1 cellular context compared by ENCODE assay signal in the genomic region with DNA sequence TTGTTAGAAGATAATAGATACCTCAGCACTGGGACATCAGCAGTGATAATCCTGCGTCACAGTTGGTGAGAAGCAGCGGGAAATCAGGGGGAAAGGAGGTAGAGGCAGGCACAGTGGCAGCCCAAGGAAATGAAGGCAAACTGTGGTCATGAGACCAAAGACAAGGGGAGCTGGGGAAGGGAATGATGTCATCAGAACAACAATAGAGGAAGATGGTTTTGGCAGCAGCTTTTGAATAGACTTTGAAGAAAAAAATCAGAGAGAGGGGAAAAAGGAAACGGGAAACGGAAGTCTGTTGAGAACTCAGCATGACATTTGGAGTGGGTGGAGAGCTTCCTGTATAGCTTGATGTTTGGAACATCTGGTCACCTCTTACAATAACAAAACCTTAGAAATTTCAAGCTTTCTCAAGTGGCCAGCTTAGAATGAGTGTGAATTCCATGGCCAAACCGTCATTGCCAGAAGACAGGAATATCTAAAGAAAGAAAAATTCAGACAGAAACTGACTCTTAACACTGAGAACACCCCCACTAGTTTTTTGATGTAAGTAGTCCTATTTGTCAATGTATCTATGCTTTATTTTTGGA.
A peak's percentile ranks its signal among the peaks of the same experiment; 100 is the strongest.
TF ChIP-seq lines count a peak whose summit lies in the region.

No MANE protein-coding gene starts in this region.

TF ChIP-seq in HEK293, 187 proteins besides CTCF, POLR2A, EP300 and RAD21 (continued from another document and continues in another):
- TF ChIP-seq, protein P1, sequence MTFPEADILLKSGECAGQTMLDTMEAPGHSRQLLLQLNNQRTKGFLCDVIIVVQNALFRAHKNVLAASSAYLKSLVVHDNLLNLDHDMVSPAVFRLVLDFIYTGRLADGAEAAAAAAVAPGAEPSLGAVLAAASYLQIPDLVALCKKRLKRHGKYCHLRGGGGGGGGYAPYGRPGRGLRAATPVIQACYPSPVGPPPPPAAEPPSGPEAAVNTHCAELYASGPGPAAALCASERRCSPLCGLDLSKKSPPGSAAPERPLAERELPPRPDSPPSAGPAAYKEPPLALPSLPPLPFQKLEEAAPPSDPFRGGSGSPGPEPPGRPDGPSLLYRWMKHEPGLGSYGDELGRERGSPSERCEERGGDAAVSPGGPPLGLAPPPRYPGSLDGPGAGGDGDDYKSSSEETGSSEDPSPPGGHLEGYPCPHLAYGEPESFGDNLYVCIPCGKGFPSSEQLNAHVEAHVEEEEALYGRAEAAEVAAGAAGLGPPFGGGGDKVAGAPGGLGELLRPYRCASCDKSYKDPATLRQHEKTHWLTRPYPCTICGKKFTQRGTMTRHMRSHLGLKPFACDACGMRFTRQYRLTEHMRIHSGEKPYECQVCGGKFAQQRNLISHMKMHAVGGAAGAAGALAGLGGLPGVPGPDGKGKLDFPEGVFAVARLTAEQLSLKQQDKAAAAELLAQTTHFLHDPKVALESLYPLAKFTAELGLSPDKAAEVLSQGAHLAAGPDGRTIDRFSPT (tag by site-specific recombination; IDR thresholded peaks at IDR 0.05), result no peak
- TF ChIP-seq ZNF549 (tag by site-specific recombination; IDR thresholded peaks at IDR 0.05) (no peak), ZEB2 (tag by site-specific recombination; IDR thresholded peaks at IDR 0.05) (0 out of 2 replicates have a peak, but pooled peaks have one; percentile 26), GLIS2 (tag by site-specific recombination; IDR thresholded peaks at IDR 0.05) (no peak), ZFP41 (tag by site-specific recombination; IDR thresholded peaks at IDR 0.05; ENCODE audit: borderline replicate concordance) (no peak), ZNF398 (tag by site-specific recombination; IDR thresholded peaks at IDR 0.05) (peak; percentile 46), ZSCAN30 (tag by site-specific recombination; IDR thresholded peaks at IDR 0.05) (no peak), ZBTB44 (tag by site-specific recombination; IDR thresholded peaks at IDR 0.05) (no peak), ZNF514 (tag by site-specific recombination; IDR thresholded peaks at IDR 0.05) (no peak), ZNF768 (tag by site-specific recombination; IDR thresholded peaks at IDR 0.05) (no peak), ZNF610 (tag by site-specific recombination; IDR thresholded peaks at IDR 0.05; ENCODE audit: borderline replicate concordance) (no peak), ZNF426 (tag by site-specific recombination; IDR thresholded peaks at IDR 0.05) (no peak), WT1 (tag by site-specific recombination; IDR thresholded peaks at IDR 0.05) (no peak), PRDM1 (tag by site-specific recombination; IDR thresholded peaks at IDR 0.05) (peak; percentile 69; the same call in 1 of the 2 replicates), ZNF155 (tag by site-specific recombination; IDR thresholded peaks at IDR 0.05) (no peak), ZNF112 (tag by site-specific recombination; IDR thresholded peaks at IDR 0.05) (no peak), ZFHX2 (tag by site-specific recombination; conservative IDR thresholded peaks at IDR 0.05) (no peak), RBAK (tag by site-specific recombination; IDR thresholded peaks at IDR 0.05) (no peak), ZNF692 (tag by site-specific recombination; IDR thresholded peaks at IDR 0.05) (0 out of 2 replicates have a peak, but pooled peaks have one; percentile 16), ZNF350 (tag by site-specific recombination; IDR thresholded peaks at IDR 0.05) (no peak), ZNF354C (tag by site-specific recombination; IDR thresholded peaks at IDR 0.05; ENCODE audit: borderline replicate concordance, low read depth) (no peak), GLI4 (tag by site-specific recombination; IDR thresholded peaks at IDR 0.05) (no peak), KLF1 (tag by site-specific recombination; IDR thresholded peaks at IDR 0.05) (no peak), TCF7L2 (IDR thresholded peaks at IDR 0.05; ENCODE audit: borderline replicate concordance, low read depth, low read length) (no peak), EGR2 (tag by site-specific recombination; IDR thresholded peaks at IDR 0.05; ENCODE audit: low read depth) (no peak), ZNF785 (tag by site-specific recombination; IDR thresholded peaks at IDR 0.05) (no peak), ZNF701 (tag by site-specific recombination; IDR thresholded peaks at IDR 0.05) (no peak), BCL6B (tag by site-specific recombination; IDR thresholded peaks at IDR 0.05) (peak; percentile 26; the same call in 1 of the 2 replicates), ZFP3 (tag by site-specific recombination; IDR thresholded peaks at IDR 0.05; ENCODE audit: low read depth) (no peak)
- TF ChIP-seq, protein P2, sequence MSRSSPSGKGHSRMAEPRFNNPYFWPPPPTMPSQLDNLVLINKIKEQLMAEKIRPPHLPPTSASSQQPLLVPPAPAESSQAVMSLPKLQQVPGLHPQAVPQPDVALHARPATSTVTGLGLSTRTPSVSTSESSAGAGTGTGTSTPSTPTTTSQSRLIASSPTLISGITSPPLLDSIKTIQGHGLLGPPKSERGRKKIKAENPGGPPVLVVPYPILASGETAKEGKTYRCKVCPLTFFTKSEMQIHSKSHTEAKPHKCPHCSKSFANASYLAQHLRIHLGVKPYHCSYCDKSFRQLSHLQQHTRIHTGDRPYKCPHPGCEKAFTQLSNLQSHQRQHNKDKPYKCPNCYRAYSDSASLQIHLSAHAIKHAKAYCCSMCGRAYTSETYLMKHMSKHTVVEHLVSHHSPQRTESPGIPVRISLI (tag by site-specific recombination; IDR thresholded peaks at IDR 0.05), result 0 out of 2 replicates have a peak, but pooled peaks have one; percentile 57
- TF ChIP-seq, protein P3, sequence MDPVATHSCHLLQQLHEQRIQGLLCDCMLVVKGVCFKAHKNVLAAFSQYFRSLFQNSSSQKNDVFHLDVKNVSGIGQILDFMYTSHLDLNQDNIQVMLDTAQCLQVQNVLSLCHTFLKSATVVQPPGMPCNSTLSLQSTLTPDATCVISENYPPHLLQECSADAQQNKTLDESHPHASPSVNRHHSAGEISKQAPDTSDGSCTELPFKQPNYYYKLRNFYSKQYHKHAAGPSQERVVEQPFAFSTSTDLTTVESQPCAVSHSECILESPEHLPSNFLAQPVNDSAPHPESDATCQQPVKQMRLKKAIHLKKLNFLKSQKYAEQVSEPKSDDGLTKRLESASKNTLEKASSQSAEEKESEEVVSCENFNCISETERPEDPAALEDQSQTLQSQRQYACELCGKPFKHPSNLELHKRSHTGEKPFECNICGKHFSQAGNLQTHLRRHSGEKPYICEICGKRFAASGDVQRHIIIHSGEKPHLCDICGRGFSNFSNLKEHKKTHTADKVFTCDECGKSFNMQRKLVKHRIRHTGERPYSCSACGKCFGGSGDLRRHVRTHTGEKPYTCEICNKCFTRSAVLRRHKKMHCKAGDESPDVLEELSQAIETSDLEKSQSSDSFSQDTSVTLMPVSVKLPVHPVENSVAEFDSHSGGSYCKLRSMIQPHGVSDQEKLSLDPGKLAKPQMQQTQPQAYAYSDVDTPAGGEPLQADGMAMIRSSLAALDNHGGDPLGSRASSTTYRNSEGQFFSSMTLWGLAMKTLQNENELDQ (tag by site-specific recombination; IDR thresholded peaks at IDR 0.05; ENCODE audit: low read depth), result no peak
- TF ChIP-seq, protein P4, sequence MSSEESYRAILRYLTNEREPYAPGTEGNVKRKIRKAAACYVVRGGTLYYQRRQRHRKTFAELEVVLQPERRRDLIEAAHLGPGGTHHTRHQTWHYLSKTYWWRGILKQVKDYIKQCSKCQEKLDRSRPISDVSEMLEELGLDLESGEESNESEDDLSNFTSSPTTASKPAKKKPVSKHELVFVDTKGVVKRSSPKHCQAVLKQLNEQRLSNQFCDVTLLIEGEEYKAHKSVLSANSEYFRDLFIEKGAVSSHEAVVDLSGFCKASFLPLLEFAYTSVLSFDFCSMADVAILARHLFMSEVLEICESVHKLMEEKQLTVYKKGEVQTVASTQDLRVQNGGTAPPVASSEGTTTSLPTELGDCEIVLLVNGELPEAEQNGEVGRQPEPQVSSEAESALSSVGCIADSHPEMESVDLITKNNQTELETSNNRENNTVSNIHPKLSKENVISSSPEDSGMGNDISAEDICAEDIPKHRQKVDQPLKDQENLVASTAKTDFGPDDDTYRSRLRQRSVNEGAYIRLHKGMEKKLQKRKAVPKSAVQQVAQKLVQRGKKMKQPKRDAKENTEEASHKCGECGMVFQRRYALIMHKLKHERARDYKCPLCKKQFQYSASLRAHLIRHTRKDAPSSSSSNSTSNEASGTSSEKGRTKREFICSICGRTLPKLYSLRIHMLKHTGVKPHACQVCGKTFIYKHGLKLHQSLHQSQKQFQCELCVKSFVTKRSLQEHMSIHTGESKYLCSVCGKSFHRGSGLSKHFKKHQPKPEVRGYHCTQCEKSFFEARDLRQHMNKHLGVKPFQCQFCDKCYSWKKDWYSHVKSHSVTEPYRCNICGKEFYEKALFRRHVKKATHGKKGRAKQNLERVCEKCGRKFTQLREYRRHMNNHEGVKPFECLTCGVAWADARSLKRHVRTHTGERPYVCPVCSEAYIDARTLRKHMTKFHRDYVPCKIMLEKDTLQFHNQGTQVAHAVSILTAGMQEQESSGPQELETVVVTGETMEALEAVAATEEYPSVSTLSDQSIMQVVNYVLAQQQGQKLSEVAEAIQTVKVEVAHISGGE (tag by site-specific recombination; conservative IDR thresholded peaks at IDR 0.05; ENCODE audit: low read depth), result no peak
- TF ChIP-seq, protein P5, sequence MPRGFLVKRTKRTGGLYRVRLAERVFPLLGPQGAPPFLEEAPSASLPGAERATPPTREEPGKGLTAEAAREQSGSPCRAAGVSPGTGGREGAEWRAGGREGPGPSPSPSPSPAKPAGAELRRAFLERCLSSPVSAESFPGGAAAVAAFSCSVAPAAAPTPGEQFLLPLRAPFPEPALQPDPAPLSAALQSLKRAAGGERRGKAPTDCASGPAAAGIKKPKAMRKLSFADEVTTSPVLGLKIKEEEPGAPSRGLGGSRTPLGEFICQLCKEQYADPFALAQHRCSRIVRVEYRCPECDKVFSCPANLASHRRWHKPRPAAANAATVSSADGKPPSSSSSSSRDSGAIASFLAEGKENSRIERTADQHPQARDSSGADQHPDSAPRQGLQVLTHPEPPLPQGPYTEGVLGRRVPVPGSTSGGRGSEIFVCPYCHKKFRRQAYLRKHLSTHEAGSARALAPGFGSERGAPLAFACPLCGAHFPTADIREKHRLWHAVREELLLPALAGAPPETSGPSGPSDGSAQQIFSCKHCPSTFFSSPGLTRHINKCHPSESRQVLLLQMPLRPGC (tag by site-specific recombination; IDR thresholded peaks at IDR 0.05), result no peak
- TF ChIP-seq, protein P6, sequence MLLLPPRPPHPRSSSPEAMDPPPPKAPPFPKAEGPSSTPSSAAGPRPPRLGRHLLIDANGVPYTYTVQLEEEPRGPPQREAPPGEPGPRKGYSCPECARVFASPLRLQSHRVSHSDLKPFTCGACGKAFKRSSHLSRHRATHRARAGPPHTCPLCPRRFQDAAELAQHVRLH (tag by site-specific recombination; IDR thresholded peaks at IDR 0.05), result no peak
